9 cellular contexts compared by ENCODE assay signal in the genomic region with DNA sequence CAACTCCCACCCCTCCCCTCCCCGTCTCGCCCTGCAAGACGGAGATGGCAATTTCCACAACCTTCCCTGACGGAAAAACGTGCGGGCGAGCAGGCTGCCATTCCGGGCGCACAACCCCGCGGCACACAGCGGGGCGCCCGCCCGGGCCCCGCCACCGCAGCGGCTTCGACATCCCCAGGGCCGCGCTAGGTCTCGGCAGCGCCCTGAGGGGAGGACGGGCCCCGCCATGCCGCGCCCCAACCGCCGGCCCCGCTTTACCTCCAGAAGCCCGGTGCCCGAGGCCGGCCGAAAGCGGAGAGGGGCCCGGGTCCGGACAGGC. TPM values are rescaled to one million over a fixed set of nuclear protein-coding genes. Genes with fewer than 3 reads are reported as not detected.
DNase-seq lines count a peak whose midpoint lies in the region; ATAC-seq, FAIRE-seq and TF ChIP-seq lines count a peak whose summit lies in the region.
"Had no signal": no experiment of that assay in that cellular context is flagged by ENCODE, and none has a peak within 500 bp of the region (broad histone marks: within the 10 kb centered on the region; RNA-seq: fewer than 3 reads in every experiment).

No MANE protein-coding gene starts in this region.

- no peak overlapping the region for H3K14ac ChIP-seq in H1 (ENCODE audit: insufficient read length)

- H3K4me1 ChIP-seq in BLaER1: peaks cover 28% of the 10 kb centered on the region
- peaks cover 0 to 8% (median 5%) of the 10 kb centered on the region in 4 experiments; a peak in 5 of 7 replicates for H3K4me1 ChIP-seq in H1 (replicated peaks in 1 of 4; ENCODE audit: control insufficient read depth in 3 of 4, insufficient read depth in 4 of 4, low read length in 3 of 4)
- H3K4me1 ChIP-seq in naive thymus-derived CD4-positive, alpha-beta T cell (ENCODE audit: control insufficient read depth in 2 of 2, insufficient read depth in 2 of 2, low read length in 2 of 2): peaks cover 10 to 36% of the 10 kb centered on the region in 2 donors

- peaks cover 3% of the 10 kb centered on the region; the same call in 1 of the 2 replicates for H3K23me2 ChIP-seq in H1 (ENCODE audit: low read depth, low read length)

- H2BK120ac ChIP-seq in H1 (replicated peaks; ENCODE audit: low read depth, low read length): no peak overlapping the region

- H3K4me3 ChIP-seq in BLaER1 (peak overlapping the region; percentile 85), NB4 (ENCODE audit: low read depth, low read length) (peak overlapping the region; percentile 60), H1 (ENCODE audit: extremely low read depth in 1 of 4, insufficient read depth in 2 of 4, low read depth in 3 of 4, low read length in 4 of 4) (peak overlapping the region; percentile 69 to 87 (median 80))
- H3K4me3 ChIP-seq in naive thymus-derived CD4-positive, alpha-beta T cell (ENCODE audit: low read length): peak overlapping the region; percentile 81

- peak overlapping the region in 9 of 10 donors; percentile 64 to 91 (median 81) for H3K4me3 Mint-ChIP-seq in naive thymus-derived CD4-positive, alpha-beta T cell

- H3K4me2 ChIP-seq in BLaER1 (peak overlapping the region; percentile 99), H1 (ENCODE audit: insufficient read depth in 1 of 2, low read depth in 2 of 2, low read length in 2 of 2) (peak overlapping the region; percentile 64 to 73)

- peaks cover 19% of the 10 kb centered on the region; the same call in 1 of the 2 replicates for H4K20me1 ChIP-seq in BLaER1
- peaks cover 3 to 8% of the 10 kb centered on the region in 2 experiments for H4K20me1 ChIP-seq in H1 (replicated peaks in 1 of 2; ENCODE audit: control insufficient read depth in 1 of 2, insufficient read depth in 2 of 2, low read length in 2 of 2)

- POLR2A ChIA-PET in H1 (lab: Charles Lee; ENCODE audit: partially characterized antibody): interaction anchor here (0.7 to 2.0 kb wide), 10 partner anchors 9 to 86 kb away, joined by 3 to 11 read pairs (median 4); no protein-coding TSS in a partner anchor
- POLR2A ChIA-PET in naive thymus-derived CD4-positive, alpha-beta T cell (lab: Charles Lee): interaction anchor here (0.6 to 3.6 kb wide), 11 partner anchors 20 to 304 kb away, joined by 3 to 15 read pairs (median 6); a partner anchor contains a TSS

- no peak for FAIRE-seq in H1 (lab: Jason Lieb, UNC)

- peak overlapping the region; percentile 80 for H3K4ac ChIP-seq in H1 (replicated peaks; ENCODE audit: insufficient read length, low read depth, low read length)

- no peak for TF ChIP-seq EP300 in H1 (IDR thresholded peaks at IDR 0.05; ENCODE audit: borderline replicate concordance in 1 of 2, low read depth in 2 of 2, low read length in 2 of 2)

- H3K36me3 Mint-ChIP-seq in naive thymus-derived CD4-positive, alpha-beta T cell: peaks cover 0 to 16% (median 6%) of the 10 kb centered on the region in 5 donors

- H3K27me3 Mint-ChIP-seq in naive thymus-derived CD4-positive, alpha-beta T cell: peaks cover 0 to 8% (median 0%) of the 10 kb centered on the region in 5 donors

- H3K36me3 ChIP-seq in BLaER1 (peaks cover 6% of the 10 kb centered on the region), H1 (ENCODE audit: control insufficient read depth in 2 of 4, insufficient read depth in 4 of 4, low read length in 3 of 4) (peaks cover 0 to 3% (median 0%) of the 10 kb centered on the region in 4 experiments; a peak in 1 of 8 replicates)
- H3K36me3 ChIP-seq in naive thymus-derived CD4-positive, alpha-beta T cell (ENCODE audit: control insufficient read depth in 2 of 3, insufficient read depth in 3 of 3, low read length in 3 of 3): no peaks in the 10 kb centered on the region

- peaks cover 3 to 41% of the 10 kb centered on the region in 2 experiments; a peak in 2 of 4 replicates for H3K79me2 ChIP-seq in H1 (ENCODE audit: control insufficient read depth in 1 of 2, insufficient read depth in 2 of 2, low read length in 2 of 2)

- H3K27me3 ChIP-seq in BLaER1: no peaks in the 10 kb centered on the region
- H3K27me3 ChIP-seq in H1 (replicated peaks in 1 of 4; ENCODE audit: control insufficient read depth in 3 of 4, extremely low read depth in 1 of 4, insufficient read depth in 3 of 4, low read length in 3 of 4): peaks cover 1 to 14% (median 11%) of the 10 kb centered on the region in 4 experiments
- H3K27me3 ChIP-seq in naive thymus-derived CD4-positive, alpha-beta T cell (ENCODE audit: control insufficient read depth in 2 of 2, insufficient read depth in 2 of 2, low read length in 2 of 2): no peaks in the 10 kb centered on the region

- TF ChIP-seq POLR2A in NB4 (IDR thresholded peaks at IDR 0.05; ENCODE audit: extremely low read depth, insufficient read length) (no peak), H1 (IDR thresholded peaks at IDR 0.05; ENCODE audit: control extremely low read depth in 1 of 2, low read depth in 2 of 2, low read length in 2 of 2) (no peak)

- H3K23ac ChIP-seq in H1 (ENCODE audit: insufficient read length): no peak overlapping the region

- peak overlapping the region in 4 of 9 donors; percentile 50 to 94 (median 89) for H3K27ac Mint-ChIP-seq in naive thymus-derived CD4-positive, alpha-beta T cell

- no CpG with 5 or more reads among the region's 37 CpGs for WGBS in H1 (ENCODE audit: extremely low coverage in 1 of 2, insufficient coverage in 1 of 2, insufficient read length in 1 of 2, insufficient replicate concordance in 2 of 2, low coverage in 1 of 2, low lambda C conversion rate in 2 of 2, missing lambda C conversion rate in 1 of 2), 2 experiments

- no peak overlapping the region for H2BK15ac ChIP-seq in H1 (ENCODE audit: low read length)

- H2BK12ac ChIP-seq in H1 (ENCODE audit: low read depth, low read length): no peak overlapping the region

- H3K9ac ChIP-seq in BLaER1 (peak overlapping the region; percentile 88), H1 (replicated peaks in 1 of 4; ENCODE audit: extremely low read depth in 1 of 4, low read depth in 3 of 4, low read length in 3 of 4) (peak overlapping the region; percentile 43 to 82 (median 72); a peak in 6 of 7 replicates)

- CTCF ChIA-PET in H1 (lab: Charles Lee; ENCODE audit: partially characterized antibody): interaction anchor here (1.3 to 40.7 kb wide), 3 partner anchors 12 to 47 kb away, joined by 7 to 968 read pairs (median 8); no protein-coding TSS in a partner anchor
- CTCF ChIA-PET in naive thymus-derived CD4-positive, alpha-beta T cell (lab: Charles Lee): interaction anchor here (0.8 kb wide), 1 partner anchor 147 kb away, joined by 3 read pairs; no protein-coding TSS in a partner anchor

- H4K91ac ChIP-seq in H1 (replicated peaks; ENCODE audit: insufficient read length, low read length): peak overlapping the region; percentile 3

- H2BK5ac ChIP-seq in H1 (ENCODE audit: low read depth, low read length): peak overlapping the region; percentile 15; the same call in 1 of the 2 replicates

- peak overlapping the region; percentile 90 for H4K8ac ChIP-seq in H1 (ENCODE audit: extremely low read depth, insufficient read depth, low read length)

- peaks cover 17% of the 10 kb centered on the region for H3K79me1 ChIP-seq in H1 (ENCODE audit: low read depth, low read length)

- H3K9me3 Mint-ChIP-seq in naive thymus-derived CD4-positive, alpha-beta T cell: peaks cover 0 to 13% (median 6%) of the 10 kb centered on the region in 11 donors

- TF ChIP-seq CTCF in NB4 (IDR thresholded peaks at IDR 0.05; ENCODE audit: low read depth, low read length): no peak
- TF ChIP-seq CTCF in H1 (IDR thresholded peaks at IDR 0.05; ENCODE audit: control extremely low read depth in 1 of 3, insufficient read depth in 1 of 3, low read depth in 1 of 3, low read length in 3 of 3): no peak

- H2AK5ac ChIP-seq in H1 (ENCODE audit: low read depth, low read length): no peak overlapping the region

- ATAC-seq in GM21390 (IDR thresholded peaks at IDR 0.05; ENCODE audit: unreplicated experiment): peak; percentile 32
- peak; percentile 58 for ATAC-seq in naive thymus-derived CD4-positive, alpha-beta T cell

- H3K27ac ChIP-seq in BLaER1 (peak overlapping the region; percentile 86), H1 (ENCODE audit: low read depth, low read length) (peak overlapping the region; percentile 72; the same call in 1 of the 2 replicates)
- peak overlapping the region; percentile 96 for H3K27ac ChIP-seq in naive thymus-derived CD4-positive, alpha-beta T cell (ENCODE audit: low read depth, low read length)

- no peak overlapping the region for H2BK20ac ChIP-seq in H1 (ENCODE audit: low read length)

- no peak for DNase-seq in NB4 (ENCODE audit: low read depth)
- no peak for DNase-seq in H1 (ENCODE audit: low read depth in 1 of 2, low spot score in 2 of 2)
- DNase-seq in naive thymus-derived CD4-positive, alpha-beta T cell: no peak
- no peak for DNase-seq in NCI-H510A (lab: John Stamatoyannopoulos, UW)
- DNase-seq in NCI-H2171 treated with DMSO at 0.1 percent for 48 hours (lab: John Stamatoyannopoulos, UW): no peak
- DNase-seq in RKO (ENCODE audit: low spot score): no peak

- H3K56ac ChIP-seq in H1 (replicated peaks; ENCODE audit: insufficient read length, low read depth, low read length): no peak overlapping the region

- peak overlapping the region; percentile 12 for H4K5ac ChIP-seq in H1 (ENCODE audit: insufficient read length, low read depth, low read length)

- H3K9me3 ChIP-seq in BLaER1: peaks cover 16% of the 10 kb centered on the region
- peaks cover 6 to 11% of the 10 kb centered on the region in 2 experiments for H3K9me3 ChIP-seq in H1 (ENCODE audit: insufficient read depth in 2 of 2, low read depth in 1 of 2, low read length in 1 of 2)
- no peaks in the 10 kb centered on the region for H3K9me3 ChIP-seq in naive thymus-derived CD4-positive, alpha-beta T cell (ENCODE audit: control insufficient read depth in 2 of 3, low read length in 3 of 3)

- H3K18ac ChIP-seq in H1 (ENCODE audit: extremely low read depth, low read length): peak overlapping the region; percentile 88

- TF ChIP-seq RAD21 in H1 (IDR thresholded peaks at IDR 0.05 in 1 of 2, conservative IDR thresholded peaks at IDR 0.05 in 1 of 2; ENCODE audit: low read depth in 2 of 2, low read length in 2 of 2): no peak

- H2AFZ ChIP-seq in H1 (ENCODE audit: low read length): no peak overlapping the region

- H3K4me1 Mint-ChIP-seq in naive thymus-derived CD4-positive, alpha-beta T cell: peaks cover 27 to 50% (median 40%) of the 10 kb centered on the region in 7 donors

- intact Hi-C loops in naive thymus-derived CD4-positive, alpha-beta T cell (cut with micrococcal nuclease): loop anchor here (1.0 to 5.0 kb wide), 19 partner anchors 8 to 419 kb away; a partner anchor contains a TSS

RNA-seq across cellular contexts. Expression of a gene that starts 0.5 kb away (rescaled TPM):
- 73.7 and 76.3 TPM in 2 replicates for total RNA-seq in H1 (2021; fragmentation: NEBNext Ultra II Directional; extraction: Animal tissue kit (Norgen Biotek cat#: 25700))
- polyA plus RNA-seq in H1 (2011; rRNA removed): 56.6 and 91.0 TPM in 2 replicates
- polyA plus RNA-seq in H1 (2011; cell fraction: cytosol; rRNA removed): 30.3 TPM
- 56.4 TPM for polyA plus RNA-seq in H1 (2011; cell fraction: nucleus; rRNA removed)
- 63.4 to 93.4 TPM (median 83.5 TPM) in 4 replicates for polyA plus RNA-seq in H1 (2012, experiment 1 of 2)
- polyA plus RNA-seq in H1 (2012, experiment 2 of 2): 84.1 TPM
- polyA plus RNA-seq in H1 (2013, experiment 1 of 2): 34.2 TPM
- 34.4 TPM for polyA plus RNA-seq in H1 (2013, experiment 2 of 2)
- 28.0 and 32.6 TPM in 2 replicates for polyA minus RNA-seq in H1 (2011; rRNA and poly(A)+ RNA removed)
- 24.1 TPM for polyA minus RNA-seq in H1 (2011; cell fraction: cytosol; rRNA and poly(A)+ RNA removed)
- polyA minus RNA-seq in H1 (2011; cell fraction: nucleus; rRNA and poly(A)+ RNA removed): 26.3 TPM
- total RNA-seq in naive thymus-derived CD4-positive, alpha-beta T cell: 10 to 100 TPM; 28.1 to 41.1 (median 31.0) TPM
- polyA plus RNA-seq in naive thymus-derived CD4-positive, alpha-beta T cell: 10 to 100 TPM; 28.3 to 33.4 TPM

RNA-seq across cellular contexts. Expression of a gene that starts 18.1 kb away (rescaled TPM):
- total RNA-seq in H1 (2021; fragmentation: NEBNext Ultra II Directional; extraction: Animal tissue kit (Norgen Biotek cat#: 25700)): 1.3 and 1.6 TPM in 2 replicates
- 1.0 and 1.8 TPM in 2 replicates for polyA plus RNA-seq in H1 (2011; rRNA removed)
- 0.97 TPM for polyA plus RNA-seq in H1 (2011; cell fraction: cytosol; rRNA removed)
- 2.1 TPM for polyA plus RNA-seq in H1 (2011; cell fraction: nucleus; rRNA removed)
- 1.4 to 2.0 TPM (median 1.5 TPM) in 4 replicates for polyA plus RNA-seq in H1 (2012, experiment 1 of 2)
- polyA plus RNA-seq in H1 (2012, experiment 2 of 2): 1.1 TPM
- polyA plus RNA-seq in H1 (2013, experiment 1 of 2): 0.67 TPM
- polyA plus RNA-seq in H1 (2013, experiment 2 of 2): 0.72 TPM
- polyA minus RNA-seq in H1 (2011; rRNA and poly(A)+ RNA removed): 1.4 and 1.6 TPM in 2 replicates
- 1.5 TPM for polyA minus RNA-seq in H1 (2011; cell fraction: cytosol; rRNA and poly(A)+ RNA removed)
- polyA minus RNA-seq in H1 (2011; cell fraction: nucleus; rRNA and poly(A)+ RNA removed): 1.9 TPM
- total RNA-seq in naive thymus-derived CD4-positive, alpha-beta T cell: under 1 TPM; 0.17 to 0.70 (median 0.64) TPM
- not detected for polyA plus RNA-seq in naive thymus-derived CD4-positive, alpha-beta T cell
- total RNA-seq: lung microvascular endothelial cell had no signal
